8 cellular contexts compared by ENCODE assay signal in genomic region chr9:70406446-70406862, GRCh38. TPM values are rescaled to one million over a fixed set of nuclear protein-coding genes. Genes with fewer than 3 reads are reported as not detected.
DNase-seq lines count a peak whose midpoint lies in the region; ATAC-seq lines count a peak whose summit lies in the region.

No MANE protein-coding gene starts in this region.

- no peak overlapping the region for H3K4me3 ChIP-seq in CD4-positive, alpha-beta memory T cell (ENCODE audit: low read length in 2 of 2)

- CTCF ChIA-PET in CD4-positive, alpha-beta memory T cell (lab: Charles Lee; ENCODE audit: partially characterized antibody) = interaction anchor here (1.3 to 2.2 kb wide), 3 partner anchors 15 to 78 kb away, joined by 3 to 6 read pairs (median 4); no protein-coding TSS in a partner anchor

- ATAC-seq in GM19351 (IDR thresholded peaks at IDR 0.05; ENCODE audit: unreplicated experiment) = peak; percentile 73
- peak; percentile 58 for ATAC-seq in HG03196 (IDR thresholded peaks at IDR 0.05; ENCODE audit: unreplicated experiment)
- peak; percentile 78 to 81 for ATAC-seq in activated T-cell treated with anti-CD3 and anti-CD28 coated beads, Interleukin-2, amount 50 U/mL, for 4 hours

- H3K27ac Mint-ChIP-seq in CD4-positive, alpha-beta memory T cell = peak overlapping the region; percentile 81 to 94 (median 89)

- peak overlapping the region; percentile 79 to 90 (median 84) for H3K4me3 Mint-ChIP-seq in CD4-positive, alpha-beta memory T cell
- H3K4me3 Mint-ChIP-seq in activated T-cell treated with anti-CD3 and anti-CD28 coated beads, Interleukin-2, amount 50 U/mL, for 4 hours = peak overlapping the region; percentile 79

- DNase-seq in CD4-positive, alpha-beta memory T cell = peak in 1 of 5 donors; percentile 42
- no peak for DNase-seq in activated T-cell treated with anti-CD3 and anti-CD28 coated beads, Interleukin-2, amount 50 U/mL, for 4 hours
- DNase-seq in glomerular visceral epithelial cell (ENCODE audit: extremely low spot score) (peak; percentile 38), UCSD-AML1 (lab: John Stamatoyannopoulos, UW; ENCODE audit: unreplicated experiment) (no peak), NCI-H1105 (lab: John Stamatoyannopoulos, UW) (no peak)
- DNase-seq in stimulated activated CD4-positive, alpha-beta T cell treated with anti-CD3 and anti-CD28 coated beads, Interleukin-1b, Interleukin-23, amount 100 ng/mL, for 48 hours = peak; percentile 59

- peaks cover 88% of the 10 kb centered on the region for H3K4me1 ChIP-seq in CD4-positive, alpha-beta memory T cell (ENCODE audit: insufficient read depth, low read length)

- H3K36me3 Mint-ChIP-seq in CD4-positive, alpha-beta memory T cell = peaks cover 0 to 5% of the 10 kb centered on the region in 2 donors
- peaks cover 6% of the 10 kb centered on the region for H3K36me3 Mint-ChIP-seq in activated T-cell treated with anti-CD3 and anti-CD28 coated beads, Interleukin-2, amount 50 U/mL, for 4 hours (ENCODE audit: insufficient read depth)

- POLR2A ChIA-PET in CD4-positive, alpha-beta memory T cell (lab: Charles Lee; ENCODE audit: partially characterized antibody) = interaction anchor here (7.1 kb wide), 1 partner anchor 14 kb away, joined by 69 read pairs; no protein-coding TSS in a partner anchor

- peaks cover 66 to 91% (median 78%) of the 10 kb centered on the region in 4 donors for H3K4me1 Mint-ChIP-seq in CD4-positive, alpha-beta memory T cell
- H3K4me1 Mint-ChIP-seq in activated T-cell treated with anti-CD3 and anti-CD28 coated beads, Interleukin-2, amount 50 U/mL, for 4 hours (ENCODE audit: low read depth) = peaks cover 84% of the 10 kb centered on the region

- no peaks in the 10 kb centered on the region for H3K27me3 Mint-ChIP-seq in CD4-positive, alpha-beta memory T cell
- no peaks in the 10 kb centered on the region for H3K27me3 Mint-ChIP-seq in activated T-cell treated with anti-CD3 and anti-CD28 coated beads, Interleukin-2, amount 50 U/mL, for 4 hours (ENCODE audit: low read depth)

- H3K27ac ChIP-seq in CD4-positive, alpha-beta memory T cell (ENCODE audit: low read depth, low read length) = peak overlapping the region; percentile 14

- H3K9me3 ChIP-seq in CD4-positive, alpha-beta memory T cell (ENCODE audit: control insufficient read depth in 1 of 2, low read length in 2 of 2) = no peaks in the 10 kb centered on the region

- intact Hi-C loops in CD4-positive, alpha-beta memory T cell (cut with micrococcal nuclease) = no loop called here

- no peaks in the 10 kb centered on the region for H3K36me3 ChIP-seq in CD4-positive, alpha-beta memory T cell (ENCODE audit: insufficient read depth, low read length)

- no peaks in the 10 kb centered on the region for H3K9me3 Mint-ChIP-seq in CD4-positive, alpha-beta memory T cell
- no peaks in the 10 kb centered on the region for H3K9me3 Mint-ChIP-seq in activated T-cell treated with anti-CD3 and anti-CD28 coated beads, Interleukin-2, amount 50 U/mL, for 4 hours

- H3K27me3 ChIP-seq in CD4-positive, alpha-beta memory T cell (ENCODE audit: insufficient read depth, low read length) = no peaks in the 10 kb centered on the region

RNA-seq across cellular contexts. Expression of gene KLF9, which starts 8.0 kb away (rescaled TPM):
- 10 to 100 TPM; 18.6 to 20.6 TPM for total RNA-seq in CD4-positive, alpha-beta memory T cell
- 1 to 10 TPM; 1.3 to 4.1 TPM for polyA plus RNA-seq in CD4-positive, alpha-beta memory T cell
- 10 to 100 TPM; 21.3 to 25.3 (median 24.6) TPM for total RNA-seq in activated T-cell treated with anti-CD3 and anti-CD28 coated beads, Interleukin-2, amount 50 U/mL, for 4 hours

Comparison
In these comparisons a context has a peak if more than half of its experiments do, and no peak if none do; other contexts are left out.
1. DNase-seq: peak in glomerular visceral epithelial cell (single experiment) and stimulated activated CD4-positive, alpha-beta T cell treated with anti-CD3 and anti-CD28 coated beads, Interleukin-1b, Interleukin-23, amount 100 ng/mL, for 48 hours (single experiment); none in activated T-cell treated with anti-CD3 and anti-CD28 coated beads, Interleukin-2, amount 50 U/mL, for 4 hours (single experiment), UCSD-AML1 (single experiment) and NCI-H1105 (single experiment).
2. Peak in every context shown above with its lines, with median percentiles within 50 percentile points of each other: ATAC-seq.